8 cellular contexts compared by ENCODE assay signal in genomic region chr10:49538381-49539319, GRCh38. TPM values are rescaled to one million over a fixed set of nuclear protein-coding genes. Genes with fewer than 3 reads are reported as not detected.
DNase-seq lines count a peak whose midpoint lies in the region; ATAC-seq, FAIRE-seq and TF ChIP-seq lines count a peak whose summit lies in the region.

ERCC6 (minus strand) TSS chr10:49539121.

- no peak within 1 kb of the TSS for H3K27ac ChIP-seq in H1 (ENCODE audit: low read depth, low read length)
- H3K27ac ChIP-seq in mesenchymal stem cell (ENCODE audit: low read length, poor library complexity, severe bottlenecking), result peak within 1 kb of the TSS; percentile 2

- no peak for TF ChIP-seq EP300 in H1 (IDR thresholded peaks at IDR 0.05; ENCODE audit: borderline replicate concordance in 1 of 2, low read depth in 2 of 2, low read length in 2 of 2)

- no peak within 1 kb of the TSS for H2BK120ac ChIP-seq in H1 (replicated peaks; ENCODE audit: low read depth, low read length)
- no peak within 1 kb of the TSS for H2BK120ac ChIP-seq in mesenchymal stem cell (ENCODE audit: low read depth, low read length)

- H4K91ac ChIP-seq in H1 (replicated peaks; ENCODE audit: insufficient read length, low read length) (no peak within 1 kb of the TSS), mesenchymal stem cell (ENCODE audit: low read length) (no peak within 1 kb of the TSS)

- POLR2A ChIA-PET in Caco-2 (lab: Charles Lee) (interaction anchor here (0.5 to 1.5 kb wide), 15 partner anchors 8 to 955 kb away, joined by 3 to 11 read pairs (median 4); no protein-coding TSS in a partner anchor), H1 (lab: Charles Lee; ENCODE audit: partially characterized antibody) (interaction anchor here (0.7 to 1.9 kb wide), 5 partner anchors 12 to 141 kb away, joined by 3 to 4 read pairs (median 3); no protein-coding TSS in a partner anchor)

- peak in 1 of 2 experiments; percentile 51; a peak in 2 of 3 replicates for TF ChIP-seq POLR2A in H1 (IDR thresholded peaks at IDR 0.05; ENCODE audit: control extremely low read depth in 1 of 2, low read depth in 2 of 2, low read length in 2 of 2)

- H3K36me3 ChIP-seq in Caco-2 (ENCODE audit: control insufficient read depth, insufficient read depth, low read length), result no peaks in the 10 kb centered on the region
- no peaks in the 10 kb centered on the region for H3K36me3 ChIP-seq in H1 (ENCODE audit: control insufficient read depth in 2 of 4, insufficient read depth in 4 of 4, low read length in 3 of 4)
- H3K36me3 ChIP-seq in mesenchymal stem cell (ENCODE audit: control insufficient read depth in 1 of 2, insufficient read depth in 2 of 2, low read depth in 1 of 2, low read length in 2 of 2), result peaks cover 0 to 7% of the 10 kb centered on the region in 2 experiments

- H3K4me1 ChIP-seq in Caco-2 (no peaks in the 10 kb centered on the region), H1 (replicated peaks in 1 of 4; ENCODE audit: control insufficient read depth in 3 of 4, insufficient read depth in 4 of 4, low read length in 3 of 4) (peaks cover 3 to 12% (median 8%) of the 10 kb centered on the region in 4 experiments), mesenchymal stem cell (ENCODE audit: control insufficient read depth, insufficient read depth, low read depth, low read length) (peaks cover 13% of the 10 kb centered on the region)

- H3K18ac ChIP-seq in H1 (ENCODE audit: extremely low read depth, low read length) (peak within 1 kb of the TSS; percentile 73), mesenchymal stem cell (ENCODE audit: low read depth in 1 of 2, low read length in 2 of 2) (peak within 1 kb of the TSS; percentile 69 to 71)

- H3K4me3 Mint-ChIP-seq in Caco-2 (ENCODE audit: unreplicated experiment), result peak within 1 kb of the TSS; percentile 93

- peaks cover 24% of the 10 kb centered on the region for H3K36me3 Mint-ChIP-seq in Caco-2 (ENCODE audit: insufficient read depth, unreplicated experiment)

- H2AK5ac ChIP-seq in H1 (ENCODE audit: low read depth, low read length) (no peak within 1 kb of the TSS), mesenchymal stem cell (ENCODE audit: low read length, severe bottlenecking) (peak within 1 kb of the TSS; percentile 13)

- TF ChIP-seq CTCF in Caco-2 (IDR thresholded peaks at IDR 0.05; ENCODE audit: insufficient read depth in 1 of 2, low read depth in 1 of 2, low read length in 1 of 2, severe bottlenecking in 1 of 2, unreplicated experiment in 1 of 2) (peak in 1 of 2 experiments; percentile 24), H1 (IDR thresholded peaks at IDR 0.05; ENCODE audit: control extremely low read depth in 1 of 3, insufficient read depth in 1 of 3, low read depth in 1 of 3, low read length in 3 of 3) (peak in 1 of 3 experiments; percentile 1; a peak in 1 of 4 replicates)

- H3K23ac ChIP-seq in H1 (ENCODE audit: insufficient read length), result no peak within 1 kb of the TSS
- H3K23ac ChIP-seq in mesenchymal stem cell (ENCODE audit: low read length in 2 of 2), result peak within 1 kb of the TSS in 1 of 2 experiments; percentile 51

- peak; percentile 99 for DNase-seq in Caco-2
- peak; percentile 98 for DNase-seq in HTR-8/SVneo (ENCODE audit: insufficient read length, low spot score)
- peak; percentile 96 for DNase-seq in NOMO-1 treated with DMSO at 0.1 percent for 48 hours (lab: John Stamatoyannopoulos, UW; ENCODE audit: unreplicated experiment)
- peak; percentile 83 to 92 (median 91) for DNase-seq in activated CD8-positive, alpha-beta memory T cell treated with anti-CD3 and anti-CD28 coated beads for 48 hours (ENCODE audit: low read depth in 2 of 3, low spot score in 2 of 3)
- peak; percentile 94 for DNase-seq in H1 (ENCODE audit: low read depth in 1 of 2, low spot score in 2 of 2)
- DNase-seq in mesenchymal stem cell, result peak; percentile 98
- DNase-seq in stimulated activated CD8-positive, alpha-beta memory T cell treated with anti-CD3 and anti-CD28 coated beads, Interleukin-12 subunit alpha, Interleukin-12 subunit beta, amount 100 ng/mL, for 24 hours (ENCODE audit: extremely low read depth), result peak; percentile 96

- peak within 1 kb of the TSS; percentile 97; the same call in 1 of the 2 replicates for H2BK15ac ChIP-seq in H1 (ENCODE audit: low read length)
- no peak within 1 kb of the TSS for H2BK15ac ChIP-seq in mesenchymal stem cell (ENCODE audit: low read depth, poor library complexity, severe bottlenecking)

- H2BK5ac ChIP-seq in H1 (ENCODE audit: low read depth, low read length) (peak within 1 kb of the TSS; percentile 50; the same call in 1 of the 2 replicates), mesenchymal stem cell (ENCODE audit: low read depth, low read length, poor library complexity, severe bottlenecking) (no peak within 1 kb of the TSS)

- no peak within 1 kb of the TSS for H3K56ac ChIP-seq in H1 (replicated peaks; ENCODE audit: insufficient read length, low read depth, low read length)

- H3K4me1 Mint-ChIP-seq in Caco-2 (ENCODE audit: low read depth, unreplicated experiment), result no peaks in the 10 kb centered on the region

- H3K9ac ChIP-seq in H1 (replicated peaks in 1 of 4; ENCODE audit: extremely low read depth in 1 of 4, low read depth in 3 of 4, low read length in 3 of 4) (peak within 1 kb of the TSS in 3 of 4 experiments; percentile 36 to 58 (median 43); a peak in 6 of 7 replicates), mesenchymal stem cell (ENCODE audit: low read length) (peak within 1 kb of the TSS; percentile 98)

- FAIRE-seq in HTR-8/SVneo (lab: Jason Lieb, UNC), result peak; percentile 63
- FAIRE-seq in H1 (lab: Jason Lieb, UNC), result no peak

- peak within 1 kb of the TSS; percentile 91 to 100 for H3K4me2 ChIP-seq in H1 (ENCODE audit: insufficient read depth in 1 of 2, low read depth in 2 of 2, low read length in 2 of 2)
- H3K4me2 ChIP-seq in mesenchymal stem cell (ENCODE audit: low read length, poor library complexity, severe bottlenecking), result peak within 1 kb of the TSS; percentile 92

- no peak within 1 kb of the TSS for H3K4ac ChIP-seq in H1 (replicated peaks; ENCODE audit: insufficient read length, low read depth, low read length)
- peak within 1 kb of the TSS; percentile 57 to 72 for H3K4ac ChIP-seq in mesenchymal stem cell (ENCODE audit: low read depth in 1 of 2, low read length in 2 of 2)

- peak within 1 kb of the TSS; percentile 54 for H3K4me3 ChIP-seq in Caco-2 (ENCODE audit: low read depth, low read length)
- peak within 1 kb of the TSS; percentile 49 to 81 (median 66) for H3K4me3 ChIP-seq in H1 (ENCODE audit: extremely low read depth in 1 of 4, insufficient read depth in 2 of 4, low read depth in 3 of 4, low read length in 4 of 4)
- H3K4me3 ChIP-seq in mesenchymal stem cell (ENCODE audit: insufficient read depth in 1 of 2, low read depth in 1 of 2, low read length in 2 of 2), result peak within 1 kb of the TSS; percentile 76 to 86

- H4K20me1 ChIP-seq in H1 (replicated peaks in 1 of 2; ENCODE audit: control insufficient read depth in 1 of 2, insufficient read depth in 2 of 2, low read length in 2 of 2), result peaks cover 0 to 6% of the 10 kb centered on the region in 2 experiments

- intact Hi-C loops in Caco-2 (cut with micrococcal nuclease; ENCODE audit: unreplicated experiment), result loop anchor here (2.0 kb wide), 1 partner anchor 54 kb away; no protein-coding TSS in a partner anchor

- WGBS in H1 (ENCODE audit: extremely low coverage in 1 of 2, insufficient coverage in 1 of 2, insufficient read length in 1 of 2, insufficient replicate concordance in 2 of 2, low coverage in 1 of 2, low lambda C conversion rate in 2 of 2, missing lambda C conversion rate in 1 of 2), 2 experiments, result 6% methylated on average over 70 of the region's 75 CpGs; no CpG with 5 or more reads in 1 of the 2 experiments
- WGBS in mesenchymal stem cell, result 3% methylated on average over 73 of the region's 75 CpGs

- H2BK12ac ChIP-seq in H1 (ENCODE audit: low read depth, low read length) (peak within 1 kb of the TSS; percentile 94), mesenchymal stem cell (ENCODE audit: low read length in 2 of 2) (peak within 1 kb of the TSS in 1 of 2 experiments; percentile 76)

- no peak within 1 kb of the TSS for H2BK20ac ChIP-seq in H1 (ENCODE audit: low read length)

- H3K79me1 ChIP-seq in H1 (ENCODE audit: low read depth, low read length), result no peaks in the 10 kb centered on the region
- peaks cover 23% of the 10 kb centered on the region for H3K79me1 ChIP-seq in mesenchymal stem cell (replicated peaks; ENCODE audit: low read length, poor library complexity, severe bottlenecking)

- H4K8ac ChIP-seq in H1 (ENCODE audit: extremely low read depth, insufficient read depth, low read length), result peak within 1 kb of the TSS; percentile 54
- H4K8ac ChIP-seq in mesenchymal stem cell (ENCODE audit: low read length), result peak within 1 kb of the TSS; percentile 72

- H2AFZ ChIP-seq in H1 (ENCODE audit: low read length) (peak within 1 kb of the TSS; percentile 99), mesenchymal stem cell (ENCODE audit: low read depth, low read length) (peak within 1 kb of the TSS; percentile 83)

- CTCF ChIA-PET in Caco-2 (lab: Charles Lee), result interaction anchor here (0.6 to 1.6 kb wide), 17 partner anchors 9 to 1232 kb away, joined by 3 to 18 read pairs (median 4); partner anchors contain the start of gene MAPK8
- CTCF ChIA-PET in H1 (lab: Charles Lee; ENCODE audit: partially characterized antibody), result interaction anchor here (1.1 to 2.4 kb wide), 5 partner anchors 19 to 214 kb away, joined by 3 to 7 read pairs (median 3); no protein-coding TSS in a partner anchor

- H4K5ac ChIP-seq in H1 (ENCODE audit: insufficient read length, low read depth, low read length), result peak within 1 kb of the TSS; percentile 4

- no peak for TF ChIP-seq RAD21 in H1 (IDR thresholded peaks at IDR 0.05 in 1 of 2, conservative IDR thresholded peaks at IDR 0.05 in 1 of 2; ENCODE audit: low read depth in 2 of 2, low read length in 2 of 2)

- ATAC-seq in GM21381 (IDR thresholded peaks at IDR 0.05; ENCODE audit: unreplicated experiment), result peak; percentile 82

- H3K27ac Mint-ChIP-seq in Caco-2 (ENCODE audit: unreplicated experiment), result peak within 1 kb of the TSS; percentile 96

- H3K14ac ChIP-seq in H1 (ENCODE audit: insufficient read length) (no peak within 1 kb of the TSS), mesenchymal stem cell (ENCODE audit: low read length in 2 of 2) (peak within 1 kb of the TSS in 1 of 2 experiments; percentile 68)

- H3K27me3 Mint-ChIP-seq in Caco-2 (ENCODE audit: insufficient read depth, unreplicated experiment), result peaks cover 1% of the 10 kb centered on the region

- peaks cover 15% of the 10 kb centered on the region for H3K23me2 ChIP-seq in H1 (ENCODE audit: low read depth, low read length)

- no peaks in the 10 kb centered on the region for H3K27me3 ChIP-seq in Caco-2 (replicated peaks; ENCODE audit: control insufficient read depth, insufficient read depth, low read length)
- peaks cover 0 to 10% (median 6%) of the 10 kb centered on the region in 4 experiments; a peak in 5 of 7 replicates for H3K27me3 ChIP-seq in H1 (replicated peaks in 1 of 4; ENCODE audit: control insufficient read depth in 3 of 4, extremely low read depth in 1 of 4, insufficient read depth in 3 of 4, low read length in 3 of 4)
- no peaks in the 10 kb centered on the region for H3K27me3 ChIP-seq in mesenchymal stem cell (ENCODE audit: control insufficient read depth in 1 of 2, insufficient read depth in 1 of 2, low read length in 2 of 2)

- H3K79me2 ChIP-seq in H1 (ENCODE audit: control insufficient read depth in 1 of 2, insufficient read depth in 2 of 2, low read length in 2 of 2), result 0 out of 4 replicates have a peak, but pooled peaks cover 0 to 3% of the 10 kb centered on the region in 2 experiments

- H3K9me3 ChIP-seq in Caco-2 (no peaks in the 10 kb centered on the region), H1 (ENCODE audit: insufficient read depth in 2 of 2, low read depth in 1 of 2, low read length in 1 of 2) (no peaks in the 10 kb centered on the region), mesenchymal stem cell (ENCODE audit: control insufficient read depth, low read length) (no peaks in the 10 kb centered on the region)

- BruUV-seq in Caco-2 (replicated peaks; lab: Mats Ljungman, UMichigan), result no TSS peak

- H3K9me3 Mint-ChIP-seq in Caco-2 (ENCODE audit: unreplicated experiment), result no peaks in the 10 kb centered on the region

RNA-seq across cellular contexts. Expression of gene ERCC6, which starts in this region (rescaled TPM):
- 30.2 and 32.0 TPM in 2 replicates for total RNA-seq in Caco-2 (2022)
- total RNA-seq in H1 (2021; fragmentation: NEBNext Ultra II Directional; extraction: Animal tissue kit (Norgen Biotek cat#: 25700)), result 11.9 and 15.8 TPM in 2 replicates
- polyA plus RNA-seq in H1 (2011; rRNA removed), result 3.9 and 4.1 TPM in 2 replicates
- polyA plus RNA-seq in H1 (2011; cell fraction: cytosol; rRNA removed), result 4.2 TPM
- 11.3 TPM for polyA plus RNA-seq in H1 (2011; cell fraction: nucleus; rRNA removed)
- polyA plus RNA-seq in H1 (2012, experiment 1 of 2), result 3.6 to 5.8 TPM (median 4.4 TPM) in 4 replicates
- polyA plus RNA-seq in H1 (2012, experiment 2 of 2), result 0.16 TPM
- 3.1 TPM for polyA plus RNA-seq in H1 (2013, experiment 1 of 2)
- polyA plus RNA-seq in H1 (2013, experiment 2 of 2), result 2.6 TPM
- 40.8 and 41.5 TPM in 2 replicates for polyA minus RNA-seq in H1 (2011; rRNA and poly(A)+ RNA removed)
- polyA minus RNA-seq in H1 (2011; cell fraction: cytosol; rRNA and poly(A)+ RNA removed), result 6.8 TPM
- 24.9 TPM for polyA minus RNA-seq in H1 (2011; cell fraction: nucleus; rRNA and poly(A)+ RNA removed)
- 3.9 TPM for polyA plus RNA-seq in mesenchymal stem cell (2013, experiment 1 of 2)
- 4.5 TPM for polyA plus RNA-seq in mesenchymal stem cell (2013, experiment 2 of 2)
